19 cellular contexts compared by ENCODE assay signal in genomic region chr12:193282-193681, GRCh38. TPM values are rescaled to one million over a fixed set of nuclear protein-coding genes. Genes with fewer than 3 reads are reported as not detected.
DNase-seq lines count a peak whose midpoint lies in the region; ATAC-seq and TF ChIP-seq lines count a peak whose summit lies in the region.
"Had no signal": no experiment of that assay in that cellular context is flagged by ENCODE, and none has a peak within 500 bp of the region (broad histone marks: within the 10 kb centered on the region; RNA-seq: fewer than 3 reads in every experiment).

No MANE protein-coding gene starts in this region.

- H3K27ac ChIP-seq in dorsolateral prefrontal cortex (peak overlapping the region in 34 of 59 donors; percentile 1 to 99 (median 45)), spleen (no peak overlapping the region)

- no peak for TF ChIP-seq CTCF in dorsolateral prefrontal cortex (IDR thresholded peaks at IDR 0.05 in 54 of 56, conservative IDR thresholded peaks at IDR 0.05 in 2 of 56; ENCODE audit: low read depth in 1 of 56, partially characterized antibody in 56 of 56)
- TF ChIP-seq CTCF in spleen (IDR thresholded peaks at IDR 0.05 in 8 of 11, conservative IDR thresholded peaks at IDR 0.05 in 3 of 11) = no peak

- peak; percentile 45 for DNase-seq in Right ventricle myocardium inferior (ENCODE audit: missing footprints)
- no peak for DNase-seq in left cardiac atrium
- DNase-seq in NCI-H1092 treated with DMSO at 0.1 percent for 48 hours (lab: John Stamatoyannopoulos, UW) = peak; percentile 40
- peak in 5 of 10 donors; percentile 41 to 73 (median 53) for DNase-seq in dorsolateral prefrontal cortex
- DNase-seq in spleen = peak; percentile 34
- DNase-seq in SHP77 treated with DMSO at 0.1 percent for 48 hours (lab: John Stamatoyannopoulos, UW) = no peak
- DNase-seq in NCI-H1436 (lab: John Stamatoyannopoulos, UW) = no peak
- DNase-seq: ACHN; AML-193; Calu3; CD4-positive, CD25-positive, alpha-beta regulatory T cell; HFFc6; Karpas-422; MM.1S; NCI-H2029; NCI-H510A treated with DMSO at 0.1 percent for 48 hours; NK-92 treated with Interleukin-12 subunit alpha and Interleukin-12 subunit beta, amount 100 ng/mL, for 24 hours; OCI-M1 had no signal

- no peaks in the 10 kb centered on the region for H3K9me3 ChIP-seq in spleen

- H3K4me1 ChIP-seq in spleen = peaks cover 0 to 13% (median 10%) of the 10 kb centered on the region in 6 donors

- H3K4me3 ChIP-seq in dorsolateral prefrontal cortex (no peak overlapping the region), spleen (no peak overlapping the region)

- H3K27me3 ChIP-seq in dorsolateral prefrontal cortex (no peaks in the 10 kb centered on the region), spleen (replicated peaks in 1 of 7) (peaks cover 0 to 83% (median 15%) of the 10 kb centered on the region in 7 donors)

- ATAC-seq in Right ventricle myocardium inferior (no peak), left cardiac atrium (no peak)

- WGBS in spleen, 5 donors = 60 to 82% (median 73%) methylated on average over 9 to 10 of the region's 10 CpGs

- intact Hi-C loops in Right ventricle myocardium inferior (cut with DNase I) = no loop called here
- intact Hi-C loops in left cardiac atrium (cut with DNase I) = no loop called here
- intact Hi-C loops in dorsolateral prefrontal cortex (cut with DNase I) = no loop called here
- intact Hi-C loops in spleen (cut with DNase I; ENCODE audit: low total_unique reads) = no loop called here

- TF ChIP-seq POLR2A in spleen (IDR thresholded peaks at IDR 0.05) = no peak

- H3K36me3 ChIP-seq in spleen = no peaks in the 10 kb centered on the region

RNA-seq across cellular contexts. Expression of gene SLC6A12, which starts 20.7 kb away (rescaled TPM):
- total RNA-seq in Right ventricle myocardium inferior (0.68 TPM), left cardiac atrium (under 1 TPM; 0.41 to 0.65 TPM), dorsolateral prefrontal cortex (100 to 1,000 TPM in 1 of 120 experiments, 10 to 100 TPM in 119; 10.8 to 211 (median 33.5) TPM), spleen (1 to 10 TPM in 6 of 7 donors, under 1 TPM in 1; 0.91 to 3.1 (median 2.7) TPM)
- polyA plus RNA-seq in spleen = 1 to 10 TPM in 1 of 3 donors, under 1 TPM in 2; 0.35 to 1.2 (median 0.50) TPM
- total RNA-seq: CD4-positive, CD25-positive, alpha-beta regulatory T cell; HFFc6; RPMI7951 had no signal
- polyA plus RNA-seq: CD4-positive, CD25-positive, alpha-beta regulatory T cell had no signal

Comparison
In these comparisons a context has a peak if more than half of its experiments do, and no peak if none do; other contexts are left out.
1. DNase-seq: peak in Right ventricle myocardium inferior (single experiment), NCI-H1092 treated with DMSO at 0.1 percent for 48 hours (single experiment) and spleen (single experiment); none in left cardiac atrium (single experiment), SHP77 treated with DMSO at 0.1 percent for 48 hours (single experiment) and NCI-H1436 (single experiment).
2. H3K27ac ChIP-seq: peak in dorsolateral prefrontal cortex (34 of 59); none in spleen (0 of 8).